1 cellular context compared by ENCODE assay signal in the genomic region with DNA sequence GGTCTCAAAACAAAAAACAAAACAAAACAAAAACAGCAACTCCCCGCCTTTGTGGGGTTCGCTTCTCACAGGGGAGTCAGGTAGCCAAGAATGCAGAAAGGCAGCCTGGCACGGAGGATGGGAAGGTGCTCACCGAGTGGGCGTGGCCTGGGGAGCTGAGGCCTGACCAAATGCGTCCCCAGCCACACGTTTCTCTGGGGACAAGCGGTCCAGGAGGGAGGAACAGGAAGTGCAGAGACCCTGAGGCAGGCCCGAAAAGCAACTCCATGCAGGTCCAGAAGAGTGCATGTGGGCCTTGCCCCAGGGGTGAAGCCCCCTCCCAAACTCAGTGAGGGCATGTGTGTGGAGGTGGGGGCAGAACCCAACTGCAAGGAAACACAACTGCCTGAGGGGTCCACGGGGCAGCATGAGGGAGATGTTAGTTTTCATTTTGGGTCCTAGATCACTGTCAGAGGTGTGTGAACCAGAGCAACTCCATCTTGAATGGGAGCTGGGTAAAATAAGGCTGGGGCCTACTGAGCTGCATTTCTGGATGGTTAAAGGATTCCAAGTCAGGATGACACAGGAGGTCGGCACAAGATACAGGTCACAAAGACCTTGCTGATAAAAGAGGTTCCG.
TF ChIP-seq lines count a peak whose summit lies in the region.

No MANE protein-coding gene starts in this region.

TF ChIP-seq in GM23338, 12 proteins besides CTCF, POLR2A, EP300 and RAD21:
- TF ChIP-seq, protein P1, sequence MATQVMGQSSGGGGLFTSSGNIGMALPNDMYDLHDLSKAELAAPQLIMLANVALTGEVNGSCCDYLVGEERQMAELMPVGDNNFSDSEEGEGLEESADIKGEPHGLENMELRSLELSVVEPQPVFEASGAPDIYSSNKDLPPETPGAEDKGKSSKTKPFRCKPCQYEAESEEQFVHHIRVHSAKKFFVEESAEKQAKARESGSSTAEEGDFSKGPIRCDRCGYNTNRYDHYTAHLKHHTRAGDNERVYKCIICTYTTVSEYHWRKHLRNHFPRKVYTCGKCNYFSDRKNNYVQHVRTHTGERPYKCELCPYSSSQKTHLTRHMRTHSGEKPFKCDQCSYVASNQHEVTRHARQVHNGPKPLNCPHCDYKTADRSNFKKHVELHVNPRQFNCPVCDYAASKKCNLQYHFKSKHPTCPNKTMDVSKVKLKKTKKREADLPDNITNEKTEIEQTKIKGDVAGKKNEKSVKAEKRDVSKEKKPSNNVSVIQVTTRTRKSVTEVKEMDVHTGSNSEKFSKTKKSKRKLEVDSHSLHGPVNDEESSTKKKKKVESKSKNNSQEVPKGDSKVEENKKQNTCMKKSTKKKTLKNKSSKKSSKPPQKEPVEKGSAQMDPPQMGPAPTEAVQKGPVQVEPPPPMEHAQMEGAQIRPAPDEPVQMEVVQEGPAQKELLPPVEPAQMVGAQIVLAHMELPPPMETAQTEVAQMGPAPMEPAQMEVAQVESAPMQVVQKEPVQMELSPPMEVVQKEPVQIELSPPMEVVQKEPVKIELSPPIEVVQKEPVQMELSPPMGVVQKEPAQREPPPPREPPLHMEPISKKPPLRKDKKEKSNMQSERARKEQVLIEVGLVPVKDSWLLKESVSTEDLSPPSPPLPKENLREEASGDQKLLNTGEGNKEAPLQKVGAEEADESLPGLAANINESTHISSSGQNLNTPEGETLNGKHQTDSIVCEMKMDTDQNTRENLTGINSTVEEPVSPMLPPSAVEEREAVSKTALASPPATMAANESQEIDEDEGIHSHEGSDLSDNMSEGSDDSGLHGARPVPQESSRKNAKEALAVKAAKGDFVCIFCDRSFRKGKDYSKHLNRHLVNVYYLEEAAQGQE (IDR thresholded peaks at IDR 0.05; ENCODE audit: unreplicated experiment), result no peak
- TF ChIP-seq, protein P2, sequence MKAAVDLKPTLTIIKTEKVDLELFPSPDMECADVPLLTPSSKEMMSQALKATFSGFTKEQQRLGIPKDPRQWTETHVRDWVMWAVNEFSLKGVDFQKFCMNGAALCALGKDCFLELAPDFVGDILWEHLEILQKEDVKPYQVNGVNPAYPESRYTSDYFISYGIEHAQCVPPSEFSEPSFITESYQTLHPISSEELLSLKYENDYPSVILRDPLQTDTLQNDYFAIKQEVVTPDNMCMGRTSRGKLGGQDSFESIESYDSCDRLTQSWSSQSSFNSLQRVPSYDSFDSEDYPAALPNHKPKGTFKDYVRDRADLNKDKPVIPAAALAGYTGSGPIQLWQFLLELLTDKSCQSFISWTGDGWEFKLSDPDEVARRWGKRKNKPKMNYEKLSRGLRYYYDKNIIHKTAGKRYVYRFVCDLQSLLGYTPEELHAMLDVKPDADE (IDR thresholded peaks at IDR 0.05), result no peak
- TF ChIP-seq STAT1 (IDR thresholded peaks at IDR 0.05; ENCODE audit: unreplicated experiment) (no peak), EZH2phosphoT487 (IDR thresholded peaks at IDR 0.05; ENCODE audit: unreplicated experiment) (no peak), POLR2AphosphoS5 (IDR thresholded peaks at IDR 0.05; ENCODE audit: low read depth) (no peak), ZNF331 (CRISPR knock-in tag; IDR thresholded peaks at IDR 0.05; ENCODE audit: low read depth) (no peak), JUNB (IDR thresholded peaks at IDR 0.05; ENCODE audit: unreplicated experiment) (no peak), CREB1 (CRISPR knock-in tag; IDR thresholded peaks at IDR 0.05; ENCODE audit: low read depth) (no peak), ZNF114 (CRISPR knock-in tag; IDR thresholded peaks at IDR 0.05) (no peak), NANOG (IDR thresholded peaks at IDR 0.05; ENCODE audit: borderline replicate concordance) (no peak), EZH2 (IDR thresholded peaks at IDR 0.05; ENCODE audit: low read depth, unreplicated experiment) (no peak)
- TF ChIP-seq, protein P3, sequence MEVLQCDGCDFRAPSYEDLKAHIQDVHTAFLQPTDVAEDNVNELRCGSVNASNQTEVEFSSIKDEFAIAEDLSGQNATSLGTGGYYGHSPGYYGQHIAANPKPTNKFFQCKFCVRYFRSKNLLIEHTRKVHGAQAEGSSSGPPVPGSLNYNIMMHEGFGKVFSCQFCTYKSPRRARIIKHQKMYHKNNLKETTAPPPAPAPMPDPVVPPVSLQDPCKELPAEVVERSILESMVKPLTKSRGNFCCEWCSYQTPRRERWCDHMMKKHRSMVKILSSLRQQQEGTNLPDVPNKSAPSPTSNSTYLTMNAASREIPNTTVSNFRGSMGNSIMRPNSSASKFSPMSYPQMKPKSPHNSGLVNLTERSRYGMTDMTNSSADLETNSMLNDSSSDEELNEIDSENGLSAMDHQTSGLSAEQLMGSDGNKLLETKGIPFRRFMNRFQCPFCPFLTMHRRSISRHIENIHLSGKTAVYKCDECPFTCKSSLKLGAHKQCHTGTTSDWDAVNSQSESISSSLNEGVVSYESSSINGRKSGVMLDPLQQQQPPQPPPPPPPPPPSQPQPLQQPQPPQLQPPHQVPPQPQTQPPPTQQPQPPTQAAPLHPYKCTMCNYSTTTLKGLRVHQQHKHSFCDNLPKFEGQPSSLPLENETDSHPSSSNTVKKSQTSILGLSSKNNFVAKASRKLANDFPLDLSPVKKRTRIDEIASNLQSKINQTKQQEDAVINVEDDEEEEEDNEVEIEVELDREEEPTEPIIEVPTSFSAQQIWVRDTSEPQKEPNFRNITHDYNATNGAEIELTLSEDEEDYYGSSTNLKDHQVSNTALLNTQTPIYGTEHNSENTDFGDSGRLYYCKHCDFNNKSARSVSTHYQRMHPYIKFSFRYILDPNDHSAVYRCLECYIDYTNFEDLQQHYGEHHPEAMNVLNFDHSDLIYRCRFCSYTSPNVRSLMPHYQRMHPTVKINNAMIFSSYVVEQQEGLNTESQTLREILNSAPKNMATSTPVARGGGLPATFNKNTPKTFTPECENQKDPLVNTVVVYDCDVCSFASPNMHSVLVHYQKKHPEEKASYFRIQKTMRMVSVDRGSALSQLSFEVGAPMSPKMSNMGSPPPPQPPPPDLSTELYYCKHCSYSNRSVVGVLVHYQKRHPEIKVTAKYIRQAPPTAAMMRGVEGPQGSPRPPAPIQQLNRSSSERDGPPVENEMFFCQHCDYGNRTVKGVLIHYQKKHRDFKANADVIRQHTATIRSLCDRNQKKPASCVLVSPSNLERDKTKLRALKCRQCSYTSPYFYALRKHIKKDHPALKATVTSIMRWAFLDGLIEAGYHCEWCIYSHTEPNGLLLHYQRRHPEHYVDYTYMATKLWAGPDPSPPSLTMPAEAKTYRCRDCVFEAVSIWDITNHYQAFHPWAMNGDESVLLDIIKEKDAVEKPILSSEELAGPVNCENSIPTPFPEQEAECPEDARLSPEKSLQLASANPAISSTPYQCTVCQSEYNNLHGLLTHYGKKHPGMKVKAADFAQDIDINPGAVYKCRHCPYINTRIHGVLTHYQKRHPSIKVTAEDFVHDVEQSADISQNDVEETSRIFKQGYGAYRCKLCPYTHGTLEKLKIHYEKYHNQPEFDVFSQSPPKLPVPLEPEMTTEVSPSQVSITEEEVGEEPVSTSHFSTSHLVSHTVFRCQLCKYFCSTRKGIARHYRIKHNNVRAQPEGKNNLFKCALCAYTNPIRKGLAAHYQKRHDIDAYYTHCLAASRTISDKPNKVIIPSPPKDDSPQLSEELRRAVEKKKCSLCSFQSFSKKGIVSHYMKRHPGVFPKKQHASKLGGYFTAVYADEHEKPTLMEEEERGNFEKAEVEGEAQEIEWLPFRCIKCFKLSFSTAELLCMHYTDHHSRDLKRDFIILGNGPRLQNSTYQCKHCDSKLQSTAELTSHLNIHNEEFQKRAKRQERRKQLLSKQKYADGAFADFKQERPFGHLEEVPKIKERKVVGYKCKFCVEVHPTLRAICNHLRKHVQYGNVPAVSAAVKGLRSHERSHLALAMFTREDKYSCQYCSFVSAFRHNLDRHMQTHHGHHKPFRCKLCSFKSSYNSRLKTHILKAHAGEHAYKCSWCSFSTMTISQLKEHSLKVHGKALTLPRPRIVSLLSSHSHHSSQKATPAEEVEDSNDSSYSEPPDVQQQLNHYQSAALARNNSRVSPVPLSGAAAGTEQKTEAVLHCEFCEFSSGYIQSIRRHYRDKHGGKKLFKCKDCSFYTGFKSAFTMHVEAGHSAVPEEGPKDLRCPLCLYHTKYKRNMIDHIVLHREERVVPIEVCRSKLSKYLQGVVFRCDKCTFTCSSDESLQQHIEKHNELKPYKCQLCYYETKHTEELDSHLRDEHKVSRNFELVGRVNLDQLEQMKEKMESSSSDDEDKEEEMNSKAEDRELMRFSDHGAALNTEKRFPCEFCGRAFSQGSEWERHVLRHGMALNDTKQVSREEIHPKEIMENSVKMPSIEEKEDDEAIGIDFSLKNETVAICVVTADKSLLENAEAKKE (CRISPR knock-in tag; IDR thresholded peaks at IDR 0.05), result no peak
